In the genomic region with DNA sequence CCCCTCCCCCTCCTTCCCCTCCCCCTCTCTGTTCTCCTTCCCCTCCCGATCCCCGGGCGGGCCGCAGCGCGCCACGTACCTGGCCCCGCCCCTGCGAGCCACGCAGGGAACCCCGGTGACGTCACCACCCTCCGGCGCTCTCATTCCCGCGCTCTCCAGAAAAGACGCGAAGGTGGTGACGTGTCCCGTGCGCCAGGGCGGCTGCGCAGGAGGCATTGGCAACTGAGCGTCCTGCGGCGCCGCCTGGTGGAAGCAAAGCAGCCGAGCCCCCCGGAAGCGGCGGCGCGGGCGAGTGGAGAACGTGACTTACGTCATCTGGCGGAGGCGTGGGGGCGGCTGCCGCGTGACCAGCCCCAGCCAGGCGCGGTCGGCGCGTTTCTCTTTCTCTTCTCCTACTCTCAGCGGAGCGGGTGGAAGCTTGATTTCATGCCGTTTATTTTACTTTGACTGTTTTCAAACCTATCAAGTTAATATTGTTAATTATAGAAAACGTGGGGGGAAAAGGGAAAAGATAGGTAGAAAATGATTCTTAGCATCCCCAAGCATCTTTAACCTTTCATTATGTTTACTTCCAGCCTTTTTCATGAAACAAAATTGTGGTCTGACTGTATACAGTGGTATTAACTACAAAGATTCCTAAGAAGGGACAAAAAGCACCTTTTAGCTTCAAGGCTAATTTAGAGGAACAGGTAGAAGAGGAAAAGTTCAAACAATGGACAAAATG, we compare ENCODE assay signal across 1 cellular context.
TF ChIP-seq lines count a peak whose summit lies in the region.

No MANE protein-coding gene starts in this region.

TF ChIP-seq in WTC11, 78 proteins besides CTCF, POLR2A, EP300 and RAD21 (continued from another document):
- no peak for TF ChIP-seq ZNF263 (CRISPR knock-in tag; IDR thresholded peaks at IDR 0.05; ENCODE audit: low read depth)
- TF ChIP-seq ATF1 (CRISPR knock-in tag; IDR thresholded peaks at IDR 0.05) = no peak
- TF ChIP-seq TCF7 (CRISPR knock-in tag; IDR thresholded peaks at IDR 0.05; ENCODE audit: low read depth) = no peak
- TF ChIP-seq, protein P1, sequence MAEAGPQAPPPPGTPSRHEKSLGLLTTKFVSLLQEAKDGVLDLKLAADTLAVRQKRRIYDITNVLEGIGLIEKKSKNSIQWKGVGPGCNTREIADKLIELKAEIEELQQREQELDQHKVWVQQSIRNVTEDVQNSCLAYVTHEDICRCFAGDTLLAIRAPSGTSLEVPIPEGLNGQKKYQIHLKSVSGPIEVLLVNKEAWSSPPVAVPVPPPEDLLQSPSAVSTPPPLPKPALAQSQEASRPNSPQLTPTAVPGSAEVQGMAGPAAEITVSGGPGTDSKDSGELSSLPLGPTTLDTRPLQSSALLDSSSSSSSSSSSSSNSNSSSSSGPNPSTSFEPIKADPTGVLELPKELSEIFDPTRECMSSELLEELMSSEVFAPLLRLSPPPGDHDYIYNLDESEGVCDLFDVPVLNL (CRISPR knock-in tag; IDR thresholded peaks at IDR 0.05; ENCODE audit: borderline replicate concordance, low read depth) = peak; percentile 95
- TF ChIP-seq, protein P2, sequence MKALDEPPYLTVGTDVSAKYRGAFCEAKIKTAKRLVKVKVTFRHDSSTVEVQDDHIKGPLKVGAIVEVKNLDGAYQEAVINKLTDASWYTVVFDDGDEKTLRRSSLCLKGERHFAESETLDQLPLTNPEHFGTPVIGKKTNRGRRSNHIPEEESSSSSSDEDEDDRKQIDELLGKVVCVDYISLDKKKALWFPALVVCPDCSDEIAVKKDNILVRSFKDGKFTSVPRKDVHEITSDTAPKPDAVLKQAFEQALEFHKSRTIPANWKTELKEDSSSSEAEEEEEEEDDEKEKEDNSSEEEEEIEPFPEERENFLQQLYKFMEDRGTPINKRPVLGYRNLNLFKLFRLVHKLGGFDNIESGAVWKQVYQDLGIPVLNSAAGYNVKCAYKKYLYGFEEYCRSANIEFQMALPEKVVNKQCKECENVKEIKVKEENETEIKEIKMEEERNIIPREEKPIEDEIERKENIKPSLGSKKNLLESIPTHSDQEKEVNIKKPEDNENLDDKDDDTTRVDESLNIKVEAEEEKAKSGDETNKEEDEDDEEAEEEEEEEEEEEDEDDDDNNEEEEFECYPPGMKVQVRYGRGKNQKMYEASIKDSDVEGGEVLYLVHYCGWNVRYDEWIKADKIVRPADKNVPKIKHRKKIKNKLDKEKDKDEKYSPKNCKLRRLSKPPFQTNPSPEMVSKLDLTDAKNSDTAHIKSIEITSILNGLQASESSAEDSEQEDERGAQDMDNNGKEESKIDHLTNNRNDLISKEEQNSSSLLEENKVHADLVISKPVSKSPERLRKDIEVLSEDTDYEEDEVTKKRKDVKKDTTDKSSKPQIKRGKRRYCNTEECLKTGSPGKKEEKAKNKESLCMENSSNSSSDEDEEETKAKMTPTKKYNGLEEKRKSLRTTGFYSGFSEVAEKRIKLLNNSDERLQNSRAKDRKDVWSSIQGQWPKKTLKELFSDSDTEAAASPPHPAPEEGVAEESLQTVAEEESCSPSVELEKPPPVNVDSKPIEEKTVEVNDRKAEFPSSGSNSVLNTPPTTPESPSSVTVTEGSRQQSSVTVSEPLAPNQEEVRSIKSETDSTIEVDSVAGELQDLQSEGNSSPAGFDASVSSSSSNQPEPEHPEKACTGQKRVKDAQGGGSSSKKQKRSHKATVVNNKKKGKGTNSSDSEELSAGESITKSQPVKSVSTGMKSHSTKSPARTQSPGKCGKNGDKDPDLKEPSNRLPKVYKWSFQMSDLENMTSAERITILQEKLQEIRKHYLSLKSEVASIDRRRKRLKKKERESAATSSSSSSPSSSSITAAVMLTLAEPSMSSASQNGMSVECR (CRISPR knock-in tag; IDR thresholded peaks at IDR 0.05; ENCODE audit: borderline replicate concordance) = peak; percentile 81; the same call in 1 of the 2 replicates
- TF ChIP-seq SP1 (CRISPR knock-in tag; conservative IDR thresholded peaks at IDR 0.05) = peak; percentile 98
- TF ChIP-seq, protein P3, sequence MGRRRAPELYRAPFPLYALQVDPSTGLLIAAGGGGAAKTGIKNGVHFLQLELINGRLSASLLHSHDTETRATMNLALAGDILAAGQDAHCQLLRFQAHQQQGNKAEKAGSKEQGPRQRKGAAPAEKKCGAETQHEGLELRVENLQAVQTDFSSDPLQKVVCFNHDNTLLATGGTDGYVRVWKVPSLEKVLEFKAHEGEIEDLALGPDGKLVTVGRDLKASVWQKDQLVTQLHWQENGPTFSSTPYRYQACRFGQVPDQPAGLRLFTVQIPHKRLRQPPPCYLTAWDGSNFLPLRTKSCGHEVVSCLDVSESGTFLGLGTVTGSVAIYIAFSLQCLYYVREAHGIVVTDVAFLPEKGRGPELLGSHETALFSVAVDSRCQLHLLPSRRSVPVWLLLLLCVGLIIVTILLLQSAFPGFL (CRISPR knock-in tag; IDR thresholded peaks at IDR 0.05; ENCODE audit: borderline replicate concordance) = no peak
- TF ChIP-seq, protein P4, sequence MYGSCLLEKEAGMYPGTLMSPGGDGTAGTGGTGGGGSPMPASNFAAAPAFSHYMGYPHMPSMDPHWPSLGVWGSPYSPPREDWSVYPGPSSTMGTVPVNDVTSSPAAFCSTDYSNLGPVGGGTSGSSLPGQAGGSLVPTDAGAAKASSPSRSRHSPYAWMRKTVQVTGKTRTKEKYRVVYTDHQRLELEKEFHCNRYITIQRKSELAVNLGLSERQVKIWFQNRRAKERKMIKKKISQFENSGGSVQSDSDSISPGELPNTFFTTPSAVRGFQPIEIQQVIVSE (CRISPR knock-in tag; IDR thresholded peaks at IDR 0.05; ENCODE audit: borderline replicate concordance) = no peak
- TF ChIP-seq ESRRA (CRISPR knock-in tag; IDR thresholded peaks at IDR 0.05; ENCODE audit: borderline replicate concordance) = no peak
- TF ChIP-seq, protein P5, sequence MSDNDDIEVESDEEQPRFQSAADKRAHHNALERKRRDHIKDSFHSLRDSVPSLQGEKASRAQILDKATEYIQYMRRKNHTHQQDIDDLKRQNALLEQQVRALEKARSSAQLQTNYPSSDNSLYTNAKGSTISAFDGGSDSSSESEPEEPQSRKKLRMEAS (CRISPR knock-in tag; IDR thresholded peaks at IDR 0.05) = peak; percentile 93
- no peak for TF ChIP-seq SMAD4 (CRISPR knock-in tag; IDR thresholded peaks at IDR 0.05)
- TF ChIP-seq MYBL2 (CRISPR knock-in tag; IDR thresholded peaks at IDR 0.05) = peak; percentile 86; the same call in 1 of the 2 replicates
- TF ChIP-seq ETV6 (CRISPR knock-in tag; IDR thresholded peaks at IDR 0.05) = peak; percentile 98
- TF ChIP-seq, protein P6, sequence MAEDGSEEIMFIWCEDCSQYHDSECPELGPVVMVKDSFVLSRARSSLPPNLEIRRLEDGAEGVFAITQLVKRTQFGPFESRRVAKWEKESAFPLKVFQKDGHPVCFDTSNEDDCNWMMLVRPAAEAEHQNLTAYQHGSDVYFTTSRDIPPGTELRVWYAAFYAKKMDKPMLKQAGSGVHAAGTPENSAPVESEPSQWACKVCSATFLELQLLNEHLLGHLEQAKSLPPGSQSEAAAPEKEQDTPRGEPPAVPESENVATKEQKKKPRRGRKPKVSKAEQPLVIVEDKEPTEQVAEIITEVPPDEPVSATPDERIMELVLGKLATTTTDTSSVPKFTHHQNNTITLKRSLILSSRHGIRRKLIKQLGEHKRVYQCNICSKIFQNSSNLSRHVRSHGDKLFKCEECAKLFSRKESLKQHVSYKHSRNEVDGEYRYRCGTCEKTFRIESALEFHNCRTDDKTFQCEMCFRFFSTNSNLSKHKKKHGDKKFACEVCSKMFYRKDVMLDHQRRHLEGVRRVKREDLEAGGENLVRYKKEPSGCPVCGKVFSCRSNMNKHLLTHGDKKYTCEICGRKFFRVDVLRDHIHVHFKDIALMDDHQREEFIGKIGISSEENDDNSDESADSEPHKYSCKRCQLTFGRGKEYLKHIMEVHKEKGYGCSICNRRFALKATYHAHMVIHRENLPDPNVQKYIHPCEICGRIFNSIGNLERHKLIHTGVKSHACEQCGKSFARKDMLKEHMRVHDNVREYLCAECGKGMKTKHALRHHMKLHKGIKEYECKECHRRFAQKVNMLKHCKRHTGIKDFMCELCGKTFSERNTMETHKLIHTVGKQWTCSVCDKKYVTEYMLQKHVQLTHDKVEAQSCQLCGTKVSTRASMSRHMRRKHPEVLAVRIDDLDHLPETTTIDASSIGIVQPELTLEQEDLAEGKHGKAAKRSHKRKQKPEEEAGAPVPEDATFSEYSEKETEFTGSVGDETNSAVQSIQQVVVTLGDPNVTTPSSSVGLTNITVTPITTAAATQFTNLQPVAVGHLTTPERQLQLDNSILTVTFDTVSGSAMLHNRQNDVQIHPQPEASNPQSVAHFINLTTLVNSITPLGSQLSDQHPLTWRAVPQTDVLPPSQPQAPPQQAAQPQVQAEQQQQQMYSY (CRISPR knock-in tag; IDR thresholded peaks at IDR 0.05) = no peak
- TF ChIP-seq, protein P7, sequence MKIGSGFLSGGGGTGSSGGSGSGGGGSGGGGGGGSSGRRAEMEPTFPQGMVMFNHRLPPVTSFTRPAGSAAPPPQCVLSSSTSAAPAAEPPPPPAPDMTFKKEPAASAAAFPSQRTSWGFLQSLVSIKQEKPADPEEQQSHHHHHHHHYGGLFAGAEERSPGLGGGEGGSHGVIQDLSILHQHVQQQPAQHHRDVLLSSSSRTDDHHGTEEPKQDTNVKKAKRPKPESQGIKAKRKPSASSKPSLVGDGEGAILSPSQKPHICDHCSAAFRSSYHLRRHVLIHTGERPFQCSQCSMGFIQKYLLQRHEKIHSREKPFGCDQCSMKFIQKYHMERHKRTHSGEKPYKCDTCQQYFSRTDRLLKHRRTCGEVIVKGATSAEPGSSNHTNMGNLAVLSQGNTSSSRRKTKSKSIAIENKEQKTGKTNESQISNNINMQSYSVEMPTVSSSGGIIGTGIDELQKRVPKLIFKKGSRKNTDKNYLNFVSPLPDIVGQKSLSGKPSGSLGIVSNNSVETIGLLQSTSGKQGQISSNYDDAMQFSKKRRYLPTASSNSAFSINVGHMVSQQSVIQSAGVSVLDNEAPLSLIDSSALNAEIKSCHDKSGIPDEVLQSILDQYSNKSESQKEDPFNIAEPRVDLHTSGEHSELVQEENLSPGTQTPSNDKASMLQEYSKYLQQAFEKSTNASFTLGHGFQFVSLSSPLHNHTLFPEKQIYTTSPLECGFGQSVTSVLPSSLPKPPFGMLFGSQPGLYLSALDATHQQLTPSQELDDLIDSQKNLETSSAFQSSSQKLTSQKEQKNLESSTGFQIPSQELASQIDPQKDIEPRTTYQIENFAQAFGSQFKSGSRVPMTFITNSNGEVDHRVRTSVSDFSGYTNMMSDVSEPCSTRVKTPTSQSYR (CRISPR knock-in tag; IDR thresholded peaks at IDR 0.05) = peak; percentile 97
- TF ChIP-seq NFATC4 (CRISPR knock-in tag; IDR thresholded peaks at IDR 0.05) = no peak
- no peak for TF ChIP-seq FOXJ3 (CRISPR knock-in tag; IDR thresholded peaks at IDR 0.05; ENCODE audit: borderline replicate concordance)
- TF ChIP-seq, protein P8, sequence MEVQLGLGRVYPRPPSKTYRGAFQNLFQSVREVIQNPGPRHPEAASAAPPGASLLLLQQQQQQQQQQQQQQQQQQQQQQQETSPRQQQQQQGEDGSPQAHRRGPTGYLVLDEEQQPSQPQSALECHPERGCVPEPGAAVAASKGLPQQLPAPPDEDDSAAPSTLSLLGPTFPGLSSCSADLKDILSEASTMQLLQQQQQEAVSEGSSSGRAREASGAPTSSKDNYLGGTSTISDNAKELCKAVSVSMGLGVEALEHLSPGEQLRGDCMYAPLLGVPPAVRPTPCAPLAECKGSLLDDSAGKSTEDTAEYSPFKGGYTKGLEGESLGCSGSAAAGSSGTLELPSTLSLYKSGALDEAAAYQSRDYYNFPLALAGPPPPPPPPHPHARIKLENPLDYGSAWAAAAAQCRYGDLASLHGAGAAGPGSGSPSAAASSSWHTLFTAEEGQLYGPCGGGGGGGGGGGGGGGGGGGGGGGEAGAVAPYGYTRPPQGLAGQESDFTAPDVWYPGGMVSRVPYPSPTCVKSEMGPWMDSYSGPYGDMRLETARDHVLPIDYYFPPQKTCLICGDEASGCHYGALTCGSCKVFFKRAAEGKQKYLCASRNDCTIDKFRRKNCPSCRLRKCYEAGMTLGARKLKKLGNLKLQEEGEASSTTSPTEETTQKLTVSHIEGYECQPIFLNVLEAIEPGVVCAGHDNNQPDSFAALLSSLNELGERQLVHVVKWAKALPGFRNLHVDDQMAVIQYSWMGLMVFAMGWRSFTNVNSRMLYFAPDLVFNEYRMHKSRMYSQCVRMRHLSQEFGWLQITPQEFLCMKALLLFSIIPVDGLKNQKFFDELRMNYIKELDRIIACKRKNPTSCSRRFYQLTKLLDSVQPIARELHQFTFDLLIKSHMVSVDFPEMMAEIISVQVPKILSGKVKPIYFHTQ (CRISPR knock-in tag; IDR thresholded peaks at IDR 0.05) = no peak
- TF ChIP-seq, protein P9, sequence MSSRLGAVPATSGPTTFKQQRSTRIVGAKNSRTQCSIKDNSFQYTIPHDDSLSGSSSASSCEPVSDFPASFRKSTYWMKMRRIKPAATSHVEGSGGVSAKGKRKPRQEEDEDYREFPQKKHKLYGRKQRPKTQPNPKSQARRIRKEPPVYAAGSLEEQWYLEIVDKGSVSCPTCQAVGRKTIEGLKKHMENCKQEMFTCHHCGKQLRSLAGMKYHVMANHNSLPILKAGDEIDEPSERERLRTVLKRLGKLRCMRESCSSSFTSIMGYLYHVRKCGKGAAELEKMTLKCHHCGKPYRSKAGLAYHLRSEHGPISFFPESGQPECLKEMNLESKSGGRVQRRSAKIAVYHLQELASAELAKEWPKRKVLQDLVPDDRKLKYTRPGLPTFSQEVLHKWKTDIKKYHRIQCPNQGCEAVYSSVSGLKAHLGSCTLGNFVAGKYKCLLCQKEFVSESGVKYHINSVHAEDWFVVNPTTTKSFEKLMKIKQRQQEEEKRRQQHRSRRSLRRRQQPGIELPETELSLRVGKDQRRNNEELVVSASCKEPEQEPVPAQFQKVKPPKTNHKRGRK (CRISPR knock-in tag; IDR thresholded peaks at IDR 0.05; ENCODE audit: borderline replicate concordance) = no peak
- TF ChIP-seq, protein P10, sequence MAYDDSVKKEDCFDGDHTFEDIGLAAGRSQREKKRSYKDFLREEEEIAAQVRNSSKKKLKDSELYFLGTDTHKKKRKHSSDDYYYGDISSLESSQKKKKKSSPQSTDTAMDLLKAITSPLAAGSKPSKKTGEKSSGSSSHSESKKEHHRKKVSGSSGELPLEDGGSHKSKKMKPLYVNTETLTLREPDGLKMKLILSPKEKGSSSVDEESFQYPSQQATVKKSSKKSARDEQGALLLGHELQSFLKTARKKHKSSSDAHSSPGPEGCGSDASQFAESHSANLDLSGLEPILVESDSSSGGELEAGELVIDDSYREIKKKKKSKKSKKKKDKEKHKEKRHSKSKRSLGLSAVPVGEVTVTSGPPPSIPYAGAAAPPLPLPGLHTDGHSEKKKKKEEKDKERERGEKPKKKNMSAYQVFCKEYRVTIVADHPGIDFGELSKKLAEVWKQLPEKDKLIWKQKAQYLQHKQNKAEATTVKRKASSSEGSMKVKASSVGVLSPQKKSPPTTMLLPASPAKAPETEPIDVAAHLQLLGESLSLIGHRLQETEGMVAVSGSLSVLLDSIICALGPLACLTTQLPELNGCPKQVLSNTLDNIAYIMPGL (CRISPR knock-in tag; IDR thresholded peaks at IDR 0.05) = peak; percentile 84
- peak; percentile 92 for TF ChIP-seq SMAD3 (CRISPR knock-in tag; IDR thresholded peaks at IDR 0.05; ENCODE audit: borderline replicate concordance)
TF ChIP-seq in WTC11: peak in this region for 30.
